Comparison of ENCODE assay signal across 15 cellular contexts in the genomic region with DNA sequence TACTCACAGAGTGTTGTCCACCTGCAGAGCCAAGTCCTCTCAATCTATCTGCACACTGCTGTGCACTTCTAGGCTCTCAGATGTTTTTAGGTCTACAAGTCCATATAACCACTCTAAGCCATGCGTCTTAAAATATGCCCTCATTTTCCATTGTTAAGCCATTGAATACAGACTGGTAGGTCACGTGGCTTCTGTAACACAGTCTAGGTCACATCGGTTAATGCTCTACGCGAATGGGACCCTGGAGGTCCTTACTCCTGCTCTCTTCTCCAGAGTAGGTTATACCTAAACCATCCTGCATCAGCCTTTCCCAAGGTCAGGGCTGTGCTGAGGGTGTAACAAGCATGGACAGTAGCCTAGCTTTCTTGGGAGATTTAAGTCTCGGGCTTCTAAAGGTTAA. TPM values are rescaled to one million over a fixed set of nuclear protein-coding genes. Genes with fewer than 3 reads are reported as not detected.
DNase-seq lines count a peak whose midpoint lies in the region; ATAC-seq and TF ChIP-seq lines count a peak whose summit lies in the region.
"Had no signal": no experiment of that assay in that cellular context is flagged by ENCODE, and none has a peak within 500 bp of the region (broad histone marks: within the 10 kb centered on the region; RNA-seq: fewer than 3 reads in every experiment).

No MANE protein-coding gene starts in this region.

- TF ChIP-seq CTCF in SK-N-SH (IDR thresholded peaks at IDR 0.05): no peak
- TF ChIP-seq CTCF in uterus (IDR thresholded peaks at IDR 0.05): no peak

- H3K4me3 ChIP-seq in BLaER1 treated with 17β-estradiol and CSF1 and Interleukin-3, amounts not matched to agents 10 nM and 100 nM: peak overlapping the region in 4 of 10 experiments; percentile 22 to 48 (median 46); a peak in 6 of 20 replicates
- H3K4me3 ChIP-seq in SK-N-SH (ENCODE audit: low read depth in 2 of 2, low read length in 1 of 2): no peak overlapping the region
- no peak overlapping the region for H3K4me3 ChIP-seq in uterus
- H3K4me3 ChIP-seq: cardiac muscle cell had no signal

- H3K4me1 Mint-ChIP-seq in IgD-negative memory B cell: peaks cover 25 to 41% (median 31%) of the 10 kb centered on the region in 3 donors
- H3K4me1 Mint-ChIP-seq in activated naive CD8-positive, alpha-beta T cell treated with anti-CD3 and anti-CD28 coated beads, Interleukin-2, amount 10 ng/mL, durations not matched to agents 7 days and 5 days: peaks cover 80% of the 10 kb centered on the region
- peaks cover 36 to 65% of the 10 kb centered on the region in 2 donors for H3K4me1 Mint-ChIP-seq in natural killer cell treated with Interleukin-12 subunit alpha and Interleukin-12 subunit beta and Interleukin-15 and Interleukin-18, amount 100 ng/mL, for 72 hours (ENCODE audit: low read depth in 2 of 2)

- H3K9me3 ChIP-seq in BLaER1 treated with 17β-estradiol and CSF1 and Interleukin-3, amounts not matched to agents 10 nM and 100 nM (replicated peaks in 1 of 11): peaks cover 0 to 13% (median 0%) of the 10 kb centered on the region in 11 experiments; a peak in 3 of 22 replicates
- no peaks in the 10 kb centered on the region for H3K9me3 ChIP-seq in SK-N-SH
- H3K9me3 ChIP-seq in uterus: no peaks in the 10 kb centered on the region

- H3K9me3 Mint-ChIP-seq in IgD-negative memory B cell: no peaks in the 10 kb centered on the region
- H3K9me3 Mint-ChIP-seq in activated naive CD8-positive, alpha-beta T cell treated with anti-CD3 and anti-CD28 coated beads, Interleukin-2, amount 10 ng/mL, durations not matched to agents 7 days and 5 days: no peaks in the 10 kb centered on the region
- H3K9me3 Mint-ChIP-seq in natural killer cell treated with Interleukin-12 subunit alpha and Interleukin-12 subunit beta and Interleukin-15 and Interleukin-18, amount 100 ng/mL, for 72 hours: no peaks in the 10 kb centered on the region

- H3K4me1 ChIP-seq in BLaER1 treated with 17β-estradiol and CSF1 and Interleukin-3, amounts not matched to agents 10 nM and 100 nM: peaks cover 53 to 100% (median 57%) of the 10 kb centered on the region in 10 experiments
- H3K4me1 ChIP-seq in SK-N-SH (ENCODE audit: control insufficient read depth in 1 of 2, insufficient read depth in 2 of 2, low read depth in 1 of 2, low read length in 1 of 2) (no peaks in the 10 kb centered on the region; a peak in 1 of 4 replicates), uterus (no peaks in the 10 kb centered on the region)

- ATAC-seq in activated naive CD8-positive, alpha-beta T cell treated with anti-CD3 and anti-CD28 coated beads, Interleukin-2, amount 10 ng/mL, durations not matched to agents 7 days and 5 days (ENCODE audit: low read depth): peak; percentile 44
- ATAC-seq in natural killer cell treated with Interleukin-12 subunit alpha and Interleukin-12 subunit beta and Interleukin-15 and Interleukin-18, amount 100 ng/mL, for 72 hours: no peak
- ATAC-seq: Panc1 had no signal

- H4K20me1 ChIP-seq in BLaER1 treated with 17β-estradiol and CSF1 and Interleukin-3, amounts not matched to agents 10 nM and 100 nM: no peaks in the 10 kb centered on the region
- no peaks in the 10 kb centered on the region for H4K20me1 ChIP-seq in SK-N-SH (ENCODE audit: insufficient read depth)

- no peaks in the 10 kb centered on the region for H3F3A ChIP-seq in SK-N-SH (replicated peaks; ENCODE audit: insufficient read depth)

- H3K27ac ChIP-seq in BLaER1 treated with 17β-estradiol and CSF1 and Interleukin-3, amounts not matched to agents 10 nM and 100 nM: peak overlapping the region; percentile 19 to 79 (median 62)
- H3K27ac ChIP-seq in SK-N-SH (ENCODE audit: low read depth in 2 of 2, low read length in 1 of 2) (no peak overlapping the region), uterus (no peak overlapping the region)
- H3K27ac ChIP-seq: cardiac muscle cell had no signal

- peaks cover 0 to 15% (median 0%) of the 10 kb centered on the region in 11 experiments; a peak in 1 of 22 replicates for H3K36me3 ChIP-seq in BLaER1 treated with 17β-estradiol and CSF1 and Interleukin-3, amounts not matched to agents 10 nM and 100 nM
- H3K36me3 ChIP-seq in SK-N-SH (replicated peaks in 1 of 2; ENCODE audit: control insufficient read depth in 1 of 2, insufficient read depth in 2 of 2, low read length in 1 of 2) (no peaks in the 10 kb centered on the region), uterus (no peaks in the 10 kb centered on the region)
- H3K36me3 ChIP-seq: cardiac muscle cell had no signal

- 20% methylated on average over 6 of the region's 6 CpGs for WGBS in SK-N-SH (ENCODE audit: low lambda C conversion rate)

- H3K27me3 Mint-ChIP-seq in IgD-negative memory B cell: peaks cover 26% of the 10 kb centered on the region
- H3K27me3 Mint-ChIP-seq in activated naive CD8-positive, alpha-beta T cell treated with anti-CD3 and anti-CD28 coated beads, Interleukin-2, amount 10 ng/mL, durations not matched to agents 7 days and 5 days: no peaks in the 10 kb centered on the region
- peaks cover 0 to 14% of the 10 kb centered on the region in 2 donors for H3K27me3 Mint-ChIP-seq in natural killer cell treated with Interleukin-12 subunit alpha and Interleukin-12 subunit beta and Interleukin-15 and Interleukin-18, amount 100 ng/mL, for 72 hours

- no peak for DNase-seq in activated naive CD8-positive, alpha-beta T cell treated with anti-CD3 and anti-CD28 coated beads, Interleukin-2, amount 10 ng/mL, durations not matched to agents 7 days and 5 days
- no peak for DNase-seq in natural killer cell treated with Interleukin-12 subunit alpha and Interleukin-12 subunit beta and Interleukin-15 and Interleukin-18, amount 100 ng/mL, for 72 hours (ENCODE audit: low spot score)
- DNase-seq in NAMALWA (ENCODE audit: low spot score): no peak
- no peak for DNase-seq in SK-N-SH
- DNase-seq in uterus: no peak
- DNase-seq in SKM-1 (lab: John Stamatoyannopoulos, UW; ENCODE audit: unreplicated experiment): no peak
- DNase-seq: C1 segment of cervical spinal cord, NCI-H1092, T1000 had no signal

- no peak for TF ChIP-seq EP300 in SK-N-SH (IDR thresholded peaks at IDR 0.05; ENCODE audit: borderline replicate concordance in 1 of 2, low read depth in 1 of 2, low read length in 1 of 2)

- POLR2A ChIA-PET in activated naive CD8-positive, alpha-beta T cell treated with anti-CD3 and anti-CD28 coated beads, Interleukin-2, amount 10 ng/mL, durations not matched to agents 7 days and 5 days (lab: Charles Lee): interaction anchor here (0.7 to 5.3 kb wide), 17 partner anchors 9 to 238 kb away, joined by 3 to 73 read pairs (median 4); a partner anchor contains a TSS
- POLR2A ChIA-PET in SK-N-SH (lab: Yijun Ruan, JAX): no interaction called here

- peak overlapping the region; percentile 54 to 99 (median 75) for H3K4me2 ChIP-seq in BLaER1 treated with 17β-estradiol and CSF1 and Interleukin-3, amounts not matched to agents 10 nM and 100 nM
- H3K4me2 ChIP-seq in SK-N-SH: no peak overlapping the region

- peaks cover 4% of the 10 kb centered on the region for H3K36me3 Mint-ChIP-seq in IgD-negative memory B cell
- H3K36me3 Mint-ChIP-seq in activated naive CD8-positive, alpha-beta T cell treated with anti-CD3 and anti-CD28 coated beads, Interleukin-2, amount 10 ng/mL, durations not matched to agents 7 days and 5 days: peaks cover 24% of the 10 kb centered on the region
- H3K36me3 Mint-ChIP-seq in natural killer cell treated with Interleukin-12 subunit alpha and Interleukin-12 subunit beta and Interleukin-15 and Interleukin-18, amount 100 ng/mL, for 72 hours: peaks cover 6% of the 10 kb centered on the region

- peak overlapping the region in 1 of 3 donors; percentile 2 for H3K27ac Mint-ChIP-seq in IgD-negative memory B cell
- H3K27ac Mint-ChIP-seq in activated naive CD8-positive, alpha-beta T cell treated with anti-CD3 and anti-CD28 coated beads, Interleukin-2, amount 10 ng/mL, durations not matched to agents 7 days and 5 days: peak overlapping the region; percentile 93
- peak overlapping the region; percentile 67 to 78 for H3K27ac Mint-ChIP-seq in natural killer cell treated with Interleukin-12 subunit alpha and Interleukin-12 subunit beta and Interleukin-15 and Interleukin-18, amount 100 ng/mL, for 72 hours

- peak overlapping the region in 3 of 4 donors; percentile 12 to 76 (median 43) for H3K4me3 Mint-ChIP-seq in IgD-negative memory B cell
- peak overlapping the region; percentile 90 for H3K4me3 Mint-ChIP-seq in activated naive CD8-positive, alpha-beta T cell treated with anti-CD3 and anti-CD28 coated beads, Interleukin-2, amount 10 ng/mL, durations not matched to agents 7 days and 5 days
- H3K4me3 Mint-ChIP-seq in natural killer cell treated with Interleukin-12 subunit alpha and Interleukin-12 subunit beta and Interleukin-15 and Interleukin-18, amount 100 ng/mL, for 72 hours: peak overlapping the region; percentile 76

- no peaks in the 10 kb centered on the region for H3K9me2 ChIP-seq in SK-N-SH

- no peaks in the 10 kb centered on the region for H3K79me2 ChIP-seq in SK-N-SH (ENCODE audit: insufficient read depth)

- H2AFZ ChIP-seq in SK-N-SH (ENCODE audit: low read depth): no peak overlapping the region

- no peak for TF ChIP-seq RAD21 in SK-N-SH (IDR thresholded peaks at IDR 0.05; ENCODE audit: low read length)

- peaks cover 0 to 7% (median 0%) of the 10 kb centered on the region in 11 experiments; a peak in 1 of 22 replicates for H3K27me3 ChIP-seq in BLaER1 treated with 17β-estradiol and CSF1 and Interleukin-3, amounts not matched to agents 10 nM and 100 nM
- H3K27me3 ChIP-seq in SK-N-SH (ENCODE audit: insufficient read depth) (peaks cover 21% of the 10 kb centered on the region; the same call in 1 of the 2 replicates), uterus (no peaks in the 10 kb centered on the region)

- CTCF ChIA-PET in SK-N-SH (lab: Yijun Ruan, JAX): no interaction called here

- TF ChIP-seq POLR2A in uterus (IDR thresholded peaks at IDR 0.05): no peak

- intact Hi-C loops in uterus (cut with DNase I; ENCODE audit: low total_unique reads): no loop called here

- peak overlapping the region in 10 of 11 experiments; percentile 35 to 76 (median 46); a peak in 16 of 22 replicates for H3K9ac ChIP-seq in BLaER1 treated with 17β-estradiol and CSF1 and Interleukin-3, amounts not matched to agents 10 nM and 100 nM
- no peak overlapping the region for H3K9ac ChIP-seq in SK-N-SH

RNA-seq across cellular contexts. Expression of a gene that starts 0.8 kb away (rescaled TPM):
- polyA plus RNA-seq in IgD-negative memory B cell: 5.9 TPM
- 100 to 1,000 TPM; 181 to 189 TPM for total RNA-seq in activated naive CD8-positive, alpha-beta T cell treated with anti-CD3 and anti-CD28 coated beads, Interleukin-2, amount 10 ng/mL, durations not matched to agents 7 days and 5 days
- total RNA-seq in natural killer cell treated with Interleukin-12 subunit alpha and Interleukin-12 subunit beta and Interleukin-15 and Interleukin-18, amount 100 ng/mL, for 72 hours: 1 to 10 TPM; 1.4 to 8.5 TPM
- polyA plus RNA-seq in SK-N-SH (2012; rRNA removed): not detected in 2 replicates
- polyA plus RNA-seq in SK-N-SH (2012; cell fraction: cytosol; rRNA removed): 0.04 and 0.05 TPM in 2 replicates
- 0.01 TPM in 1 of 2 replicates, not detected in the other for polyA plus RNA-seq in SK-N-SH (2012; cell fraction: nucleus; rRNA removed)
- total RNA-seq in uterus: 1 to 10 TPM; 1.2 to 9.1 (median 5.6) TPM
- total RNA-seq: cardiac muscle cell, myocyte, NCI-H460 had no signal
- polyA plus RNA-seq: cardiac muscle cell had no signal

RNA-seq across cellular contexts. Expression of a gene that starts 28.2 kb away (rescaled TPM):
- polyA plus RNA-seq in IgD-negative memory B cell: 0.95 TPM
- total RNA-seq in activated naive CD8-positive, alpha-beta T cell treated with anti-CD3 and anti-CD28 coated beads, Interleukin-2, amount 10 ng/mL, durations not matched to agents 7 days and 5 days: 10 to 100 TPM; 24.5 to 29.8 TPM
- 10 to 100 TPM; 10.8 to 12.8 TPM for total RNA-seq in natural killer cell treated with Interleukin-12 subunit alpha and Interleukin-12 subunit beta and Interleukin-15 and Interleukin-18, amount 100 ng/mL, for 72 hours
- 0.38 and 0.70 TPM in 2 replicates for polyA plus RNA-seq in SK-N-SH (2012; rRNA removed)
- 0.52 and 1.0 TPM in 2 replicates for polyA plus RNA-seq in SK-N-SH (2012; cell fraction: cytosol; rRNA removed)
- 0.23 and 0.43 TPM in 2 replicates for polyA plus RNA-seq in SK-N-SH (2012; cell fraction: nucleus; rRNA removed)
- 1 to 10 TPM in 3 of 4 donors, under 1 TPM in 1; 0.26 to 8.3 (median 3.3) TPM for total RNA-seq in uterus
- total RNA-seq: myocyte had no signal

RNA-seq across cellular contexts. Expression of a gene that starts 40.1 kb away (rescaled TPM):
- not detected for polyA plus RNA-seq in IgD-negative memory B cell
- total RNA-seq in activated naive CD8-positive, alpha-beta T cell treated with anti-CD3 and anti-CD28 coated beads, Interleukin-2, amount 10 ng/mL, durations not matched to agents 7 days and 5 days: 1 to 10 TPM; 8.2 to 9.2 TPM
- total RNA-seq in natural killer cell treated with Interleukin-12 subunit alpha and Interleukin-12 subunit beta and Interleukin-15 and Interleukin-18, amount 100 ng/mL, for 72 hours: under 1 TPM in 1 of 2 donors, not detected in 1; 0.45 TPM
- 6.2 and 8.6 TPM in 2 replicates for polyA plus RNA-seq in SK-N-SH (2012; rRNA removed)
- polyA plus RNA-seq in SK-N-SH (2012; cell fraction: cytosol; rRNA removed): 6.5 and 6.8 TPM in 2 replicates
- 5.9 and 9.3 TPM in 2 replicates for polyA plus RNA-seq in SK-N-SH (2012; cell fraction: nucleus; rRNA removed)
- 100 to 1,000 TPM in 1 of 4 donors, 10 to 100 TPM in 3; 40.9 to 191 (median 73.9) TPM for total RNA-seq in uterus
- total RNA-seq: cardiac muscle cell, myocyte had no signal

RNA-seq across cellular contexts. Expression of a gene that starts 47.6 kb away (rescaled TPM):
- polyA plus RNA-seq in IgD-negative memory B cell: not detected
- total RNA-seq in activated naive CD8-positive, alpha-beta T cell treated with anti-CD3 and anti-CD28 coated beads, Interleukin-2, amount 10 ng/mL, durations not matched to agents 7 days and 5 days: not detected
- total RNA-seq in natural killer cell treated with Interleukin-12 subunit alpha and Interleukin-12 subunit beta and Interleukin-15 and Interleukin-18, amount 100 ng/mL, for 72 hours: not detected
- polyA plus RNA-seq in SK-N-SH (2012; rRNA removed): 0.03 and 0.05 TPM in 2 replicates
- polyA plus RNA-seq in SK-N-SH (2012; cell fraction: cytosol; rRNA removed): 0.01 and 0.03 TPM in 2 replicates
- 0.01 and 0.02 TPM in 2 replicates for polyA plus RNA-seq in SK-N-SH (2012; cell fraction: nucleus; rRNA removed)
- 1 to 10 TPM in 1 of 4 donors, under 1 TPM in 1, not detected in 2; 0.37 to 9.3 TPM for total RNA-seq in uterus
- total RNA-seq: myocyte, NCI-H460 had no signal

Comparison
In these comparisons a context has a peak if more than half of its experiments do, and no peak if none do; other contexts are left out.
1. H3K27ac ChIP-seq: peak in BLaER1 treated with 17β-estradiol and CSF1 and Interleukin-3, amounts not matched to agents 10 nM and 100 nM (11 of 11); none in SK-N-SH (0 of 2) and uterus (0 of 2).
2. RNA of a gene that starts 0.8 kb away (total RNA-seq): 181 to 189 TPM in activated naive CD8-positive, alpha-beta T cell treated with anti-CD3 and anti-CD28 coated beads, Interleukin-2, amount 10 ng/mL, durations not matched to agents 7 days and 5 days; 1.2 to 9.1 TPM in uterus and 1.4 to 8.5 TPM in natural killer cell treated with Interleukin-12 subunit alpha and Interleukin-12 subunit beta and Interleukin-15 and Interleukin-18, amount 100 ng/mL, for 72 hours; every median in the first group is over 10 times any median in the second.
3. RNA of a gene that starts 40.1 kb away (total RNA-seq): 40.9 to 191 TPM in uterus and 8.2 to 9.2 TPM in activated naive CD8-positive, alpha-beta T cell treated with anti-CD3 and anti-CD28 coated beads, Interleukin-2, amount 10 ng/mL, durations not matched to agents 7 days and 5 days; 0.45 TPM in natural killer cell treated with Interleukin-12 subunit alpha and Interleukin-12 subunit beta and Interleukin-15 and Interleukin-18, amount 100 ng/mL, for 72 hours; every median in the first group is over 4 times any median in the second.
4. Peak in every context shown above with its lines, with median percentiles within 50 percentile points of each other: H3K4me3 Mint-ChIP-seq.